Comparison of ENCODE assay signal across 8 cellular contexts in the genomic region with DNA sequence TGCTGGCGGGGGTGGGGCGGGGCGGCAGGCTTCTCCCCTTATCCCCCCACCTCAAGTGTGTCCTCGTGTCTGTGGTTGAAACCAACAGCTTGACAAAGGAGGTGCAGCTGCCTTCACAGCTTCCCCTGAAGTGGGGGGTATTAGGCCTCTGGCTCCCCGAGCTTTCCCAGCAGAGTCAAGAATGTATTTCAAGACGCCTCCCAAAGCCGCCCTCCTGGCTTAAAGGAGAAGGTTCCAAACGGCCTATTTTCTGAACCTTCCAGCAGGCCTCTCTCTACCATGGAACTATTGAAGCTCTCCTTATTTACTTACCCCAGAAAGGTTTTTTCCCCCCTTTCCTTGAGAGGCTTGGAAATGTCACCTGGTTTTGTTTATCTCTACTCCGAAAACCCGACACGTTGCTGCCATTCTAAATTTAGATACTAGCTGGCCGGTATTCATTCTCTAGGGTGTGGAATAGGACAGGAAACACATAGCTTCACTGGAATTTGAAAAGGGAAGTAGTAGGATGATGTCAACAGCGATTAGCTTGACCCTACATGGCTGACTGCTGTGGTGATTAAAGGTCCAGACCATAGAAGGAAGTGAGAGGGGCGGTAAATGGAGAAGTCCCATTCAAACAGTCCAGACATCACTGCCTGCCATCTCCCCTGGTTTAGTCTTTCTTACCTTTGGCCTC. TPM values are rescaled to one million over a fixed set of nuclear protein-coding genes. Genes with fewer than 3 reads are reported as not detected.
A peak's percentile ranks its signal among the peaks of the same experiment; 100 is the strongest.
DNase-seq lines count a peak whose midpoint lies in the region; ATAC-seq, FAIRE-seq and TF ChIP-seq lines count a peak whose summit lies in the region.

No MANE protein-coding gene starts in this region.

- H3K4me2 ChIP-seq in HepG2 (ENCODE audit: low read depth, low read length) = peak overlapping the region; percentile 95

- peak overlapping the region; percentile 86 for H3K9ac ChIP-seq in HepG2 (ENCODE audit: insufficient read depth, low read depth, low read length)

- peak; percentile 19 for ATAC-seq in GM18867 (IDR thresholded peaks at IDR 0.05; ENCODE audit: unreplicated experiment)
- ATAC-seq in HG03354 (IDR thresholded peaks at IDR 0.05; ENCODE audit: poor library complexity, severe bottlenecking, unreplicated experiment) = peak; percentile 66
- ATAC-seq in HepG2 = peak; percentile 37
- ATAC-seq in HG03045 (IDR thresholded peaks at IDR 0.05; ENCODE audit: unreplicated experiment) = no peak

- H4K20me1 ChIP-seq in HepG2 (ENCODE audit: insufficient read depth, low read length) = peaks cover 30% of the 10 kb centered on the region

- TF ChIP-seq EP300 in HepG2 (IDR thresholded peaks at IDR 0.05; ENCODE audit: low read depth in 2 of 2, low read length in 2 of 2) (no peak), HepG2 (CRISPR knock-in tag; IDR thresholded peaks at IDR 0.05; ENCODE audit: borderline replicate concordance) (no peak)

- H3K79me2 ChIP-seq in HepG2 (ENCODE audit: insufficient read depth, low read length) = peaks cover 41% of the 10 kb centered on the region

- FAIRE-seq in HepG2 (lab: Jason Lieb, UNC) = no peak

- H3K27ac Mint-ChIP-seq in dendritic cell treated with granulocyte-macrophage colony-stimulating factor and Interleukin-4, amounts not matched to agents 40 ng/mL and 50 ng/mL, for 4 days = peak overlapping the region; percentile 99

- no peaks in the 10 kb centered on the region for H3K27me3 Mint-ChIP-seq in dendritic cell treated with granulocyte-macrophage colony-stimulating factor and Interleukin-4, amounts not matched to agents 40 ng/mL and 50 ng/mL, for 4 days

- H3K9me3 ChIP-seq in HepG2 (ENCODE audit: low read length) (no peaks in the 10 kb centered on the region), testis (no peaks in the 10 kb centered on the region)

- TF ChIP-seq RAD21 in HepG2 (CRISPR knock-in tag; IDR thresholded peaks at IDR 0.05) = no peak

- peak overlapping the region; percentile 58 for H2AFZ ChIP-seq in HepG2 (ENCODE audit: low read length)

- TF ChIP-seq POLR2A in HepG2 (IDR thresholded peaks at IDR 0.05; ENCODE audit: insufficient read depth in 1 of 2, low read depth in 2 of 2, low read length in 2 of 2) (peak in 1 of 2 experiments; percentile 43; a peak in 2 of 4 replicates), testis (IDR thresholded peaks at IDR 0.05) (no peak)

- no peak for TF ChIP-seq CTCF in C4-2B (conservative IDR thresholded peaks at IDR 0.05)
- no peak for TF ChIP-seq CTCF in RWPE1 (conservative IDR thresholded peaks at IDR 0.05; ENCODE audit: low read depth)
- no peak for TF ChIP-seq CTCF in HepG2 (CRISPR knock-in tag; IDR thresholded peaks at IDR 0.05)
- TF ChIP-seq CTCF in testis (IDR thresholded peaks at IDR 0.05) = no peak

- H3K36me3 ChIP-seq in HepG2 (replicated peaks in 1 of 2; ENCODE audit: control insufficient read depth in 1 of 2, insufficient read depth in 2 of 2, low read length in 2 of 2) (no peaks in the 10 kb centered on the region), testis (ENCODE audit: low read depth, missing control alignments) (no peaks in the 10 kb centered on the region)

- H3K27ac ChIP-seq in C4-2B (peak overlapping the region; percentile 84), RWPE1 (peak overlapping the region; percentile 97), HepG2 (ENCODE audit: extremely low read length, insufficient read depth, low read length) (peak overlapping the region; percentile 86), testis (peak overlapping the region; percentile 95 to 97)

- TSS peak; percentile 98 for BruUV-seq in HepG2 (replicated peaks; lab: Mats Ljungman, UMichigan)

- H3K4me1 Mint-ChIP-seq in dendritic cell treated with granulocyte-macrophage colony-stimulating factor and Interleukin-4, amounts not matched to agents 40 ng/mL and 50 ng/mL, for 4 days (ENCODE audit: low read depth) = peaks cover 39% of the 10 kb centered on the region

- POLR2A ChIA-PET in RWPE1 (lab: Yijun Ruan, JAX; ENCODE audit: low non-redundant PET) = interaction anchor here (1.6 kb wide), 1 partner anchor 91 kb away, joined by 4 read pairs; no protein-coding TSS in a partner anchor
- POLR2A ChIA-PET in HepG2 (lab: Yijun Ruan, JAX) = interaction anchor here (0.7 to 2.2 kb wide), 17 partner anchors 14 to 422 kb away, joined by 3 to 11 read pairs (median 5); a partner anchor contains a TSS

- intact Hi-C loops in dendritic cell treated with granulocyte-macrophage colony-stimulating factor and Interleukin-4, amounts not matched to agents 40 ng/mL and 50 ng/mL, for 4 days (cut with micrococcal nuclease) = loop anchor here (1.0 to 5.0 kb wide), 3 partner anchors 38 to 133 kb away; no protein-coding TSS in a partner anchor
- intact Hi-C loops in HepG2 (cut with micrococcal nuclease; ENCODE audit: unreplicated experiment) (loop anchor here (2.0 to 10.0 kb wide), 3 partner anchors 123 to 445 kb away; a partner anchor contains a TSS), testis (cut with DNase I; ENCODE audit: low total_unique reads) (no loop called here)

- peaks cover 26% of the 10 kb centered on the region for H3K4me1 ChIP-seq in HepG2 (ENCODE audit: insufficient read depth, low read length)
- H3K4me1 ChIP-seq in testis = peaks cover 6% of the 10 kb centered on the region

- H3K27me3 ChIP-seq in HepG2 (ENCODE audit: control insufficient read depth in 1 of 2, insufficient read depth in 2 of 2, low read length in 2 of 2) = peaks cover 0 to 5% of the 10 kb centered on the region in 2 experiments; a peak in 1 of 5 replicates
- no peaks in the 10 kb centered on the region for H3K27me3 ChIP-seq in testis

- CTCF ChIA-PET in RWPE1 (lab: Yijun Ruan, JAX) (interaction anchor here (0.6 to 1.3 kb wide), 2 partner anchors 28 to 150 kb away, joined by 3 to 5 read pairs; no protein-coding TSS in a partner anchor), HepG2 (lab: Yijun Ruan, JAX; ENCODE audit: low intra/inter-chr PET ratio, low total read pairs) (no interaction called here)

- H3K36me3 Mint-ChIP-seq in dendritic cell treated with granulocyte-macrophage colony-stimulating factor and Interleukin-4, amounts not matched to agents 40 ng/mL and 50 ng/mL, for 4 days (ENCODE audit: low read depth) = peaks cover 31% of the 10 kb centered on the region

- H3K4me3 ChIP-seq in HepG2 (replicated peaks in 1 of 3; ENCODE audit: insufficient read depth in 1 of 3, low read depth in 2 of 3, low read length in 3 of 3) (peak overlapping the region; percentile 49 to 99 (median 83)), testis (peak overlapping the region; percentile 92 to 95)

- peak overlapping the region; percentile 97 for H3K4me3 Mint-ChIP-seq in dendritic cell treated with granulocyte-macrophage colony-stimulating factor and Interleukin-4, amounts not matched to agents 40 ng/mL and 50 ng/mL, for 4 days

- in situ Hi-C loops in HepG2 (cut with HindIII; ENCODE audit: extremely low pct_ligation_motif_present, low pct_unique_long_range_greater_than_20kb) = no loop called here

- WGBS in HepG2 (ENCODE audit: low lambda C conversion rate) = under 1% methylated on average over 7 of the region's 14 CpGs
- 10 to 11% methylated on average over 9 to 11 of the region's 14 CpGs for WGBS in testis, 2 donors

- no peaks in the 10 kb centered on the region for H3K9me3 Mint-ChIP-seq in dendritic cell treated with granulocyte-macrophage colony-stimulating factor and Interleukin-4, amounts not matched to agents 40 ng/mL and 50 ng/mL, for 4 days

- DNase-seq in RWPE1 (ENCODE audit: low spot score) (peak; percentile 75), HepG2 (ENCODE audit: low spot score) (peak; percentile 76), testis (peak; percentile 27)

TF ChIP-seq in HepG2, 621 proteins besides CTCF, POLR2A, EP300 and RAD21 (continues in another document):
- TF ChIP-seq, protein P1, sequence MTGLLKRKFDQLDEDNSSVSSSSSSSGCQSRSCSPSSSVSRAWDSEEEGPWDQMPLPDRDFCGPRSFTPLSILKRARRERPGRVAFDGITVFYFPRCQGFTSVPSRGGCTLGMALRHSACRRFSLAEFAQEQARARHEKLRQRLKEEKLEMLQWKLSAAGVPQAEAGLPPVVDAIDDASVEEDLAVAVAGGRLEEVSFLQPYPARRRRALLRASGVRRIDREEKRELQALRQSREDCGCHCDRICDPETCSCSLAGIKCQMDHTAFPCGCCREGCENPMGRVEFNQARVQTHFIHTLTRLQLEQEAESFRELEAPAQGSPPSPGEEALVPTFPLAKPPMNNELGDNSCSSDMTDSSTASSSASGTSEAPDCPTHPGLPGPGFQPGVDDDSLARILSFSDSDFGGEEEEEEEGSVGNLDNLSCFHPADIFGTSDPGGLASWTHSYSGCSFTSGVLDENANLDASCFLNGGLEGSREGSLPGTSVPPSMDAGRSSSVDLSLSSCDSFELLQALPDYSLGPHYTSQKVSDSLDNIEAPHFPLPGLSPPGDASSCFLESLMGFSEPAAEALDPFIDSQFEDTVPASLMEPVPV (CRISPR knock-in tag; IDR thresholded peaks at IDR 0.05) = no peak
- no peak for TF ChIP-seq ZNF432 (CRISPR knock-in tag; IDR thresholded peaks at IDR 0.05; ENCODE audit: borderline replicate concordance)
- no peak; the same call in 1 of the 2 replicates for TF ChIP-seq ZNF205 (CRISPR knock-in tag; IDR thresholded peaks at IDR 0.05)
- no peak for TF ChIP-seq ELF4 (CRISPR knock-in tag; IDR thresholded peaks at IDR 0.05; ENCODE audit: borderline replicate concordance)

RNA-seq across cellular contexts. Expression of a gene that starts 0.7 kb away (rescaled TPM):
- total RNA-seq in HepG2 (2016; rRNA removed; fragmentation: Illumina TruSeq; extraction: Trizol) = 97.6 and 122 TPM in 2 replicates
- 185 and 210 TPM in 2 replicates for total RNA-seq in HepG2 (2016; cell fraction: cytosol; rRNA removed; fragmentation: Illumina TruSeq; extraction: Trizol; ENCODE audit: low read depth)
- 99.5 and 114 TPM in 2 replicates for total RNA-seq in HepG2 (2016; cell fraction: insoluble cytoplasmic fraction; rRNA removed; fragmentation: Illumina TruSeq; extraction: Trizol)
- 78.0 and 99.1 TPM in 2 replicates for total RNA-seq in HepG2 (2016; cell fraction: membrane; rRNA removed; fragmentation: Illumina TruSeq; extraction: Trizol)
- 105 and 121 TPM in 2 replicates for total RNA-seq in HepG2 (2016; cell fraction: nucleus; rRNA removed; fragmentation: Illumina TruSeq; extraction: Trizol)
- 148 and 154 TPM in 2 replicates for polyA plus RNA-seq in HepG2 (2011; rRNA removed)
- polyA plus RNA-seq in HepG2 (2011; cell fraction: cytosol; rRNA removed) = 71.2 and 106 TPM in 2 replicates
- 84.2 and 123 TPM in 2 replicates for polyA plus RNA-seq in HepG2 (2011; cell fraction: nucleus; rRNA removed)
- 83.5 and 95.3 TPM in 2 replicates for polyA plus RNA-seq in HepG2 (2012)
- polyA plus RNA-seq in HepG2 (2016; cell fraction: cytosol; fragmentation: Illumina TruSeq; extraction: Trizol; ENCODE audit: low read depth) = 4.3 and 4.7 TPM in 2 replicates
- 105 and 110 TPM in 2 replicates for polyA plus RNA-seq in HepG2 (2016; cell fraction: insoluble cytoplasmic fraction; fragmentation: Illumina TruSeq; extraction: Trizol; ENCODE audit: low read depth)
- polyA plus RNA-seq in HepG2 (2016; cell fraction: membrane; fragmentation: Illumina TruSeq; extraction: Trizol; ENCODE audit: low read depth) = 15.5 and 17.4 TPM in 2 replicates
- 70.7 and 87.4 TPM in 2 replicates for polyA plus RNA-seq in HepG2 (2016; cell fraction: nucleus; fragmentation: Illumina TruSeq; extraction: Trizol; ENCODE audit: insufficient read depth, low read depth)
- polyA minus RNA-seq in HepG2 (2011; rRNA and poly(A)+ RNA removed; ENCODE audit: low replicate concordance) = 247 and 783 TPM in 2 replicates
- polyA minus RNA-seq in HepG2 (2011; cell fraction: cytosol; rRNA and poly(A)+ RNA removed) = 130 and 147 TPM in 2 replicates
- 306 and 365 TPM in 2 replicates for polyA minus RNA-seq in HepG2 (2011; cell fraction: nucleus; rRNA and poly(A)+ RNA removed)
- 100 to 1,000 TPM; 217 to 237 TPM for total RNA-seq in testis
- polyA plus RNA-seq in testis (ENCODE audit: insufficient read depth, low read depth, low replicate concordance) = 156 TPM
